ENCODE assay signal across 17 cellular contexts in the genomic region with DNA sequence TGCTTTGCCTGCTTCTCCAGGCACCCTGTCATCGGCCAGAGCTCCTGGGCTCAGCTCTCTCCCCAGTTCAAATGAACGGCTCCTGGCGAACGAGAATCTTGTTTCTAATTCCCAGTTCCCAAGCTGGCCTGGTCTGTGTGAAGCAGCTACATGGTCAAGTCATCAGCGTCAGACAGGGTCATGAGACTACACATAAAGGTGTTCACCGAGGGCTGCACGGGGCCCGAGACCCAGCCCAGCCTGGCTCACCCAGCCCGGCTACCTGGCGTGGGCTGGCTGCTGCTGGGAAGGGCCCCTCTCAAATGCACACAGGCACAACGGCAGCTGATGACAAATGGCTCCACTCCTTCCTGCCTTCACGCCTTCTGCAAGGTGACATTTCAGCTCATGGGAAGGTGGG.
"Had no signal": no experiment of that assay in that cellular context is flagged by ENCODE, and none has a peak within 500 bp of the region (broad histone marks: within the 10 kb centered on the region; RNA-seq: fewer than 3 reads in every experiment).

No MANE protein-coding gene starts in this region.

- H3K27ac Mint-ChIP-seq: naive thymus-derived CD8-positive, alpha-beta T cell; stimulated activated effector memory CD8-positive, alpha-beta T cell treated with anti-CD3 and anti-CD28 coated beads, Interleukin-12 subunit alpha, Interleukin-12 subunit beta, amount 100 ng/mL, for 72 hours; stimulated activated naive CD8-positive, alpha-beta T cell treated with anti-CD3 and anti-CD28 coated beads, Interleukin-15, Interleukin-2, amounts not matched to agents 100 ng/mL and 50 ng/mL, for 24 hours had no signal

- H3K4me3 ChIP-seq: coronary artery, heart left ventricle, mucosa of descending colon, right atrium auricular region, tibial artery, upper lobe of right lung, vagina had no signal

- ATAC-seq: heart left ventricle; mucosa of descending colon; naive thymus-derived CD8-positive, alpha-beta T cell; stimulated activated effector memory CD8-positive, alpha-beta T cell treated with anti-CD3 and anti-CD28 coated beads, Interleukin-12 subunit alpha, Interleukin-12 subunit beta, amount 100 ng/mL, for 72 hours; upper lobe of right lung had no signal

- H3K9me3 ChIP-seq: mucosa of descending colon, upper lobe of right lung, vagina had no signal

- H3K27ac ChIP-seq: coronary artery, heart left ventricle, tibial artery, upper lobe of right lung, vagina had no signal

- DNase-seq: effector CD4-positive, alpha-beta T cell; foreskin melanocyte; hypothalamus; naive thymus-derived CD8-positive, alpha-beta T cell; small intestine; stimulated activated CD4-positive, alpha-beta T cell treated with anti-CD3 and anti-CD28 coated beads, Interleukin-2, amount 100 ng/mL, for 48 hours; stimulated activated CD8-positive, alpha-beta memory T cell treated with anti-CD3 and anti-CD28 coated beads, Interleukin-4, amount 100 ng/mL, for 48 hours; tibial artery; upper lobe of right lung had no signal

- H3K36me3 Mint-ChIP-seq: stimulated activated effector memory CD8-positive, alpha-beta T cell treated with anti-CD3 and anti-CD28 coated beads, Interleukin-12 subunit alpha, Interleukin-12 subunit beta, amount 100 ng/mL, for 72 hours had no signal

- H3K27me3 ChIP-seq: heart left ventricle, right atrium auricular region, upper lobe of right lung, vagina had no signal

- H3K4me3 Mint-ChIP-seq: naive thymus-derived CD8-positive, alpha-beta T cell; neural crest cell; stimulated activated effector memory CD8-positive, alpha-beta T cell treated with anti-CD3 and anti-CD28 coated beads, Interleukin-12 subunit alpha, Interleukin-12 subunit beta, amount 100 ng/mL, for 72 hours; stimulated activated naive CD8-positive, alpha-beta T cell treated with anti-CD3 and anti-CD28 coated beads, Interleukin-15, Interleukin-2, amounts not matched to agents 100 ng/mL and 50 ng/mL, for 24 hours had no signal

- H3K36me3 ChIP-seq: right atrium auricular region, tibial artery, upper lobe of right lung, vagina had no signal

- H3K4me1 Mint-ChIP-seq: naive thymus-derived CD8-positive, alpha-beta T cell; stimulated activated effector memory CD8-positive, alpha-beta T cell treated with anti-CD3 and anti-CD28 coated beads, Interleukin-12 subunit alpha, Interleukin-12 subunit beta, amount 100 ng/mL, for 72 hours had no signal
